In genomic region chr7:16318463-16318862, GRCh38 we compare ENCODE assay signal across 25 cellular contexts.
"Had no signal": no experiment of that assay in that cellular context is flagged by ENCODE, and none has a peak within 500 bp of the region (broad histone marks: within the 10 kb centered on the region; RNA-seq: fewer than 3 reads in every experiment).

No MANE protein-coding gene starts in this region.

- FAIRE-seq: urothelium cell line had no signal

- H3K27ac Mint-ChIP-seq: activated T-helper 17 cell treated with anti-CD3 and anti-CD28 coated beads, Interleukin-2, amount 50 U/mL, for 72 hours; effector memory CD8-positive, alpha-beta T cell; nephron; T-helper 2 cell treated with Interferon-gamma antibody and Interleukin-4, amounts not matched to agents 5 μg/mL and 100 μg/mL, for 36 hours had no signal

- H3K27ac ChIP-seq: coronary artery, neutrophil, right lobe of liver, thoracic aorta had no signal

- H3K27me3 Mint-ChIP-seq: activated T-helper 17 cell treated with anti-CD3 and anti-CD28 coated beads, Interleukin-2, amount 50 U/mL, for 72 hours; effector memory CD8-positive, alpha-beta T cell had no signal

- H3K4me3 Mint-ChIP-seq: activated T-cell treated with anti-CD3 and anti-CD28 coated beads, Interleukin-2, amount 50 U/mL, for 4 hours; activated T-helper 17 cell treated with anti-CD3 and anti-CD28 coated beads, Interleukin-2, amount 50 U/mL, for 72 hours; effector memory CD8-positive, alpha-beta T cell; nephron; T-helper 2 cell treated with Interferon-gamma antibody and Interleukin-4, amounts not matched to agents 5 μg/mL and 100 μg/mL, for 36 hours had no signal

- H3K27me3 ChIP-seq: neutrophil, right lobe of liver had no signal

- DNase-seq: activated CD4-positive, alpha-beta T cell treated with anti-CD3 and anti-CD28 coated beads for 4 hours; activated CD4-positive, alpha-beta T cell treated with anti-CD3 and anti-CD28 coated beads, Interleukin-2, amount 50 U/mL, for 4 hours; activated CD8-positive, alpha-beta memory T cell treated with anti-CD3 and anti-CD28 coated beads, Interleukin-2, amount 50 U/mL, for 48 hours; activated gamma-delta T cell treated with Interleukin-2 at 50 U/mL for 16 hours; activated naive CD4-positive, alpha-beta T cell treated with anti-CD3 and anti-CD28 coated beads, Interleukin-2, amount 50 U/mL, for 16 hours; activated T-cell treated with anti-CD3 and anti-CD28 coated beads, Interleukin-2, amount 50 U/mL, for 4 hours; amygdala; effector memory CD8-positive, alpha-beta T cell; head of caudate nucleus; hippocampal formation; left cardiac atrium; left ventricle myocardium superior; right lobe of liver; stimulated activated CD4-positive, alpha-beta T cell treated with anti-CD3 and anti-CD28 coated beads, Interleukin-12 subunit alpha, Interleukin-12 subunit beta, amount 100 ng/mL, for 4 hours; stimulated activated CD4-positive, alpha-beta T cell treated with anti-CD3 and anti-CD28 coated beads, Interleukin-4, amount 100 ng/mL, for 1 hour; stimulated activated naive CD8-positive, alpha-beta T cell treated with anti-CD3 and anti-CD28 coated beads, Interleukin-15, Interleukin-2, amounts not matched to agents 100 U/mL and 50 U/mL, for 24 hours; T-helper 1 cell; trophoblast cell had no signal

- H3K4me1 Mint-ChIP-seq: activated T-helper 17 cell treated with anti-CD3 and anti-CD28 coated beads, Interleukin-2, amount 50 U/mL, for 72 hours; nephron had no signal

- H3K4me1 ChIP-seq: right lobe of liver had no signal

- ATAC-seq: activated T-cell treated with anti-CD3 and anti-CD28 coated beads, Interleukin-2, amount 50 U/mL, for 4 hours; activated T-helper 17 cell treated with anti-CD3 and anti-CD28 coated beads, Interleukin-2, amount 50 U/mL, for 72 hours; effector memory CD8-positive, alpha-beta T cell; left cardiac atrium; left ventricle myocardium superior; right lobe of liver; stimulated activated naive CD8-positive, alpha-beta T cell treated with anti-CD3 and anti-CD28 coated beads, Interleukin-15, Interleukin-2, amounts not matched to agents 100 U/mL and 50 U/mL, for 24 hours had no signal

- H3K4me3 ChIP-seq: coronary artery, right lobe of liver, thoracic aorta had no signal

- H3K9me3 Mint-ChIP-seq: activated T-cell treated with anti-CD3 and anti-CD28 coated beads, Interleukin-2, amount 50 U/mL, for 4 hours; activated T-helper 17 cell treated with anti-CD3 and anti-CD28 coated beads, Interleukin-2, amount 50 U/mL, for 72 hours; effector memory CD8-positive, alpha-beta T cell; nephron; T-helper 2 cell treated with Interferon-gamma antibody and Interleukin-4, amounts not matched to agents 5 μg/mL and 100 μg/mL, for 36 hours had no signal

- H3K9me3 ChIP-seq: neutrophil, right lobe of liver, thoracic aorta had no signal

- H3K36me3 ChIP-seq: neutrophil, right lobe of liver, thoracic aorta had no signal
